ENCODE assay signal across 12 cellular contexts in the genomic region with DNA sequence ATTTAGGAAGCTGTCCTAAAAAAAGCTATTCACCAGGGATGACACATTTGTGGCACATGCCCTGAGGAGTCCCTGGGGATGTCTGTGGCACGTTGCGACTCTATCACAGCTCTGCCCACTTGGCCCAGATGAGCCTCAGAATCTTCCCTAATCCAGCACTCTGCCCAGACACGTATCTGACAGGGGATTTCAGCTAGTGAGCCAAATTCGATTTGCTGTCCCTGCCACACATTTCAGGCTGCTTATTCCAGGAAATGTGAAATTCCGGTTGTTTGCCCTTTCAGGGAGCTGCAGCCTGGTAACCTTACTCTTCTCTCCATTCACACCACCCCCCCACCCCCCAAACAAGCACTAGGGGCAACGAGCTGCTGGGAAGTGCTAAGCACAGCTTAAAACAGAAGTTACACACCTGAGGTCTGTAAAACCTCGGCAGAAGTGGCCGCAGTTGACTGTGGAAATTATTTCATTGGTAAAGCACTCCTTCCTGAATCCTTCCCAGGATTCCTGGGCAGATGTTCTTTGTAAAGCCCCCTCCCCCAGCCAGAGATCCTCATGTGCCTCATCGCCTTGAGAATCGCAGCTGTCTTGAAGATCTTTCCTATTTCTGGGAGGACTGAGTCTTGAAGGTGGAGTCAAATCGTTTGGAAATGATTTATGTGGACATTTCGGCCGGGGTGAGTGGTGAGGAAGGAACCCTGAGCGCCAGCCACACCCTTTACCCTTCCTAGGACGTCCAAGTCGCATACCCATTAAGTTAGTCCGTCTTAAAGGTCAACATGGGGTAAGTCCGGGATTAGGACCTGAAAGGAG.
DNase-seq lines count a peak whose midpoint lies in the region; ATAC-seq and TF ChIP-seq lines count a peak whose summit lies in the region.
"Had no signal": no experiment of that assay in that cellular context is flagged by ENCODE, and none has a peak within 500 bp of the region (broad histone marks: within the 10 kb centered on the region; RNA-seq: fewer than 3 reads in every experiment).

No MANE protein-coding gene starts in this region.

- H3K4me1 ChIP-seq in osteoblast (ENCODE audit: insufficient read depth, low read length) = peaks cover 23% of the 10 kb centered on the region

- H3K4me1 Mint-ChIP-seq in osteocyte (ENCODE audit: unreplicated experiment) = no peaks in the 10 kb centered on the region

- no peak for ATAC-seq in HG03571 (IDR thresholded peaks at IDR 0.05; ENCODE audit: unreplicated experiment)

- TF ChIP-seq CTCF in NB4 (IDR thresholded peaks at IDR 0.05; ENCODE audit: low read depth, low read length) (no peak), dorsolateral prefrontal cortex (IDR thresholded peaks at IDR 0.05 in 54 of 56, conservative IDR thresholded peaks at IDR 0.05 in 2 of 56; ENCODE audit: low read depth in 1 of 56, partially characterized antibody in 56 of 56) (no peak), osteoblast (IDR thresholded peaks at IDR 0.05; ENCODE audit: extremely low read depth, low read depth, low read length) (no peak), osteocyte (IDR thresholded peaks at IDR 0.05) (no peak)

- H3K27ac ChIP-seq in dorsolateral prefrontal cortex = peak overlapping the region in 39 of 59 donors; percentile 7 to 75 (median 45)
- peak overlapping the region; percentile 35 for H3K27ac ChIP-seq in osteoblast (ENCODE audit: low read depth, low read length)
- H3K27ac ChIP-seq: SK-N-MC had no signal

- no peak overlapping the region for H3K27ac Mint-ChIP-seq in osteocyte (ENCODE audit: unreplicated experiment)
- H3K27ac Mint-ChIP-seq: type B pancreatic cell had no signal

- H3K9me3 ChIP-seq in osteoblast (ENCODE audit: low read depth, low read length) = no peaks in the 10 kb centered on the region

- peak overlapping the region; percentile 27 for H2AFZ ChIP-seq in osteoblast (ENCODE audit: low read length)

- H3K79me2 ChIP-seq in osteoblast (ENCODE audit: insufficient read depth, low read length) = no peaks in the 10 kb centered on the region

- no peak overlapping the region for H3K4me3 ChIP-seq in NB4 (ENCODE audit: low read depth, low read length)
- H3K4me3 ChIP-seq in dorsolateral prefrontal cortex = no peak overlapping the region
- peak overlapping the region; percentile 29 for H3K4me3 ChIP-seq in osteoblast (ENCODE audit: insufficient read depth, low read length)
- H3K4me3 ChIP-seq: SK-N-MC had no signal

- peak overlapping the region; percentile 57 for H3K4me2 ChIP-seq in osteoblast (ENCODE audit: insufficient read depth, low read length)

- no peaks in the 10 kb centered on the region for H3K36me3 Mint-ChIP-seq in osteocyte (ENCODE audit: unreplicated experiment)
- H3K36me3 Mint-ChIP-seq: type B pancreatic cell had no signal

- no peaks in the 10 kb centered on the region for H4K20me1 ChIP-seq in osteoblast (ENCODE audit: insufficient read depth, low read length)

- DNase-seq in D341Med (ENCODE audit: low spot score) (peak; percentile 79), NB4 (ENCODE audit: low read depth) (peak; percentile 44), dorsolateral prefrontal cortex (peak in 4 of 10 donors; percentile 36 to 70 (median 48)), osteoblast (ENCODE audit: insufficient read length, low spot score, missing footprints) (no peak), ACHN (no peak), osteocyte (ENCODE audit: extremely low spot score, unreplicated experiment) (no peak)
- no peak for DNase-seq in stimulated activated CD4-positive, alpha-beta T cell treated with anti-CD3 and anti-CD28 coated beads, Interleukin-4, amount 100 ng/mL, for 4 hours
- DNase-seq: activated gamma-delta T cell, Calu3 had no signal

- no peak overlapping the region for H3K4me3 Mint-ChIP-seq in osteocyte (ENCODE audit: unreplicated experiment)
- H3K4me3 Mint-ChIP-seq: type B pancreatic cell had no signal

- H3K36me3 ChIP-seq in osteoblast (ENCODE audit: insufficient read depth, low read length) = no peaks in the 10 kb centered on the region

- TF ChIP-seq POLR2A in NB4 (IDR thresholded peaks at IDR 0.05; ENCODE audit: extremely low read depth, insufficient read length) = no peak

- H3K27me3 ChIP-seq in dorsolateral prefrontal cortex (no peaks in the 10 kb centered on the region), osteoblast (ENCODE audit: insufficient read depth, low read length) (peaks cover 12% of the 10 kb centered on the region)

- intact Hi-C loops in dorsolateral prefrontal cortex (cut with DNase I) = no loop called here

- H3K27me3 Mint-ChIP-seq in osteocyte (ENCODE audit: unreplicated experiment) = peaks cover 14% of the 10 kb centered on the region

- in situ Hi-C loops in ACHN (cut with HindIII; ENCODE audit: low pct_ligation_motif_present, low pct_unique_long_range_greater_than_20kb, low sequenced_read_pairs) = no loop called here

- no peaks in the 10 kb centered on the region for H3K9me3 Mint-ChIP-seq in osteocyte (ENCODE audit: unreplicated experiment)
- H3K9me3 Mint-ChIP-seq: type B pancreatic cell had no signal

Comparison
In these comparisons a context has a peak if more than half of its experiments do, and no peak if none do; other contexts are left out.
1. DNase-seq: peak in D341Med (single experiment) and NB4 (single experiment); none in osteoblast (single experiment), ACHN (single experiment), osteocyte (single experiment) and stimulated activated CD4-positive, alpha-beta T cell treated with anti-CD3 and anti-CD28 coated beads, Interleukin-4, amount 100 ng/mL, for 4 hours (0 of 2).